8 cellular contexts compared by ENCODE assay signal in the genomic region with DNA sequence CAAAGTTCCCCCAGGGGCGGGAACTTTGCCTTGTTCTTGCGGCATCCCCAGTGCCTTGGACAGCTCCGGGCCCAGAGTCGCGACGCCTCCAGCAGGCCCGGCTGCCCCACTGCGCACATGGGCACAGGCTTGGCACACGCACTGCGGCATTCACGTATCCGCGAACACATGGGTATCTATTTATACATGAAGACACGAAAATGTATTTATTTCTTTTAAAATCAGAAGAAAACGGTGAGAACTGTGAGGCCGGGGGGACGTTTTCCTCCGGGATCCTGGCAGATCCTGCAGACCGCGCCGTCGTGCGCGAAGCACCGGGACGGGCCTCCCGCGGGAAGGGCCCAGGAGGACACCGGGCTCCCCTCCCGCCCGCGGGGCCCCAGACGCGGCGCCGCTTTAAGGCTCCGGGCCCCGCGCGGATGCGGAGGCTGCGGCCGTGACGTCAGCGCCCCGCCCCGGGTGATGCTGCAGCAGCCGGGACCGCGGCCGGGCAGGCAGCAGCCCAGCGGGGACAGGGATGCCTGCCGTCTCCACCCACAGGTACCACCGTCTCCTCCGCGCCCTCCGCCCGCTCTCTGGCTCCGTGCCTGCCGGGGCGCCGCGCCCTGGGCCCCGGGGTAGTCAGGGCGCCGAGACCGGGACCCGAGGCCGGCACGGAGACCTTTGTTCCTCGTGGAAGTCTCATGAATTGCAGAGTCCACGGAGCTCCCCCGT. TPM values are rescaled to one million over a fixed set of nuclear protein-coding genes. Genes with fewer than 3 reads are reported as not detected.
A peak's percentile ranks its signal among the peaks of the same experiment; 100 is the strongest.
DNase-seq lines count a peak whose midpoint lies in the region; ATAC-seq and TF ChIP-seq lines count a peak whose summit lies in the region.

TSS of gene SLC45A1 (plus strand) at position 468 of the 714 bp plus-strand sequence. CDS start 6,216 bp downstream, outside the sequence.

- H3K27me3 ChIP-seq in SJCRH30, result no peaks in the 10 kb centered on the region
- peaks cover 8% of the 10 kb centered on the region for H3K27me3 ChIP-seq in osteoblast (ENCODE audit: insufficient read depth, low read length)

- H3K27ac Mint-ChIP-seq in CD14-positive monocyte, result peak within 1 kb of the TSS in 6 of 7 donors; percentile 21 to 70 (median 38)
- H3K27ac Mint-ChIP-seq in activated naive CD4-positive, alpha-beta T cell treated with anti-CD3 and anti-CD28 coated beads, Interleukin-2, amount 50 U/mL, for 24 hours, result peak within 1 kb of the TSS; percentile 12

- no peaks in the 10 kb centered on the region for H4K20me1 ChIP-seq in osteoblast (ENCODE audit: insufficient read depth, low read length)

- peak within 1 kb of the TSS; percentile 77 to 93 for H3K4me3 Mint-ChIP-seq in CD14-positive monocyte
- peak within 1 kb of the TSS; percentile 86 for H3K4me3 Mint-ChIP-seq in activated naive CD4-positive, alpha-beta T cell treated with anti-CD3 and anti-CD28 coated beads, Interleukin-2, amount 50 U/mL, for 24 hours

- peak within 1 kb of the TSS; percentile 87 for H3K4me2 ChIP-seq in osteoblast (ENCODE audit: insufficient read depth, low read length)

- H3K36me3 ChIP-seq in SJCRH30 (no peaks in the 10 kb centered on the region), osteoblast (ENCODE audit: insufficient read depth, low read length) (no peaks in the 10 kb centered on the region)

- H3K27me3 Mint-ChIP-seq in CD14-positive monocyte (ENCODE audit: low read depth in 3 of 3), result peaks cover 48 to 70% (median 61%) of the 10 kb centered on the region in 3 donors
- peaks cover 9% of the 10 kb centered on the region for H3K27me3 Mint-ChIP-seq in activated naive CD4-positive, alpha-beta T cell treated with anti-CD3 and anti-CD28 coated beads, Interleukin-2, amount 50 U/mL, for 24 hours

- peak within 1 kb of the TSS; percentile 87 for H2AFZ ChIP-seq in osteoblast (ENCODE audit: low read length)

- peaks cover 23% of the 10 kb centered on the region for H3K4me1 ChIP-seq in SJCRH30
- peaks cover 9% of the 10 kb centered on the region for H3K4me1 ChIP-seq in osteoblast (ENCODE audit: insufficient read depth, low read length)

- no peak for TF ChIP-seq CTCF in CD14-positive monocyte (IDR thresholded peaks at IDR 0.05)
- no peak for TF ChIP-seq CTCF in osteoblast (IDR thresholded peaks at IDR 0.05; ENCODE audit: extremely low read depth, low read depth, low read length)

- no peaks in the 10 kb centered on the region for H3K9me3 ChIP-seq in SJCRH30 (replicated peaks)
- no peaks in the 10 kb centered on the region for H3K9me3 ChIP-seq in osteoblast (ENCODE audit: low read depth, low read length)

- H3K79me2 ChIP-seq in osteoblast (ENCODE audit: insufficient read depth, low read length), result no peaks in the 10 kb centered on the region

- H3K27ac ChIP-seq in SJCRH30, result peak within 1 kb of the TSS; percentile 35
- H3K27ac ChIP-seq in osteoblast (ENCODE audit: low read depth, low read length), result peak within 1 kb of the TSS; percentile 45

- H3K36me3 Mint-ChIP-seq in CD14-positive monocyte, result peaks cover 0 to 4% of the 10 kb centered on the region in 2 donors
- no peaks in the 10 kb centered on the region for H3K36me3 Mint-ChIP-seq in activated naive CD4-positive, alpha-beta T cell treated with anti-CD3 and anti-CD28 coated beads, Interleukin-2, amount 50 U/mL, for 24 hours

- intact Hi-C loops in CD14-positive monocyte (cut with micrococcal nuclease) (loop anchor here in 1 of 2 donors (10.0 kb wide), 1 partner anchor 293 kb away; the partner anchor contains the start of gene ERRFI1), head of caudate nucleus (cut with DNase I) (loop anchor here (2.0 kb wide), 1 partner anchor 289 kb away; no protein-coding TSS in a partner anchor)

- ATAC-seq in HG02885 (IDR thresholded peaks at IDR 0.05; ENCODE audit: poor library complexity, unreplicated experiment) (peak; percentile 53), HG03025 (IDR thresholded peaks at IDR 0.05; ENCODE audit: low FRiP score, unreplicated experiment) (no peak)

- H3K9me3 Mint-ChIP-seq in CD14-positive monocyte, result peaks cover 2 to 7% (median 3%) of the 10 kb centered on the region in 7 donors
- H3K9me3 Mint-ChIP-seq in activated naive CD4-positive, alpha-beta T cell treated with anti-CD3 and anti-CD28 coated beads, Interleukin-2, amount 50 U/mL, for 24 hours, result no peaks in the 10 kb centered on the region

- H3K4me1 Mint-ChIP-seq in CD14-positive monocyte, result peaks cover 20% of the 10 kb centered on the region
- H3K4me1 Mint-ChIP-seq in activated naive CD4-positive, alpha-beta T cell treated with anti-CD3 and anti-CD28 coated beads, Interleukin-2, amount 50 U/mL, for 24 hours, result peaks cover 21% of the 10 kb centered on the region

- peak; percentile 59 for DNase-seq in CD14-positive monocyte (ENCODE audit: low spot score)
- DNase-seq in SJCRH30, result peak; percentile 74 to 82
- peak; percentile 70 to 95 (median 89) for DNase-seq in head of caudate nucleus
- DNase-seq in osteoblast (ENCODE audit: insufficient read length, low spot score, missing footprints), result peak; percentile 99
- peak; percentile 77 for DNase-seq in superior temporal gyrus (ENCODE audit: extremely low spot score)

- peak within 1 kb of the TSS; percentile 69 for H3K4me3 ChIP-seq in SJCRH30
- H3K4me3 ChIP-seq in osteoblast (ENCODE audit: insufficient read depth, low read length), result peak within 1 kb of the TSS; percentile 80

RNA-seq across cellular contexts. Expression of gene SLC45A1, which starts in this region (rescaled TPM):
- polyA plus RNA-seq in CD14-positive monocyte, result not detected
- total RNA-seq in SJCRH30 (2014; rRNA removed; shearing (Covaris generic)), result 1.7 and 2.8 TPM in 2 replicates
- total RNA-seq in osteoblast, result 1.8 and 2.4 TPM in 2 replicates

Comparison
In these comparisons a context has a peak if more than half of its experiments do, and no peak if none do; other contexts are left out.
1. Peak in DNase-seq in CD14-positive monocyte; RNA of the gene not detected or under 1 TPM.